In the genomic region with DNA sequence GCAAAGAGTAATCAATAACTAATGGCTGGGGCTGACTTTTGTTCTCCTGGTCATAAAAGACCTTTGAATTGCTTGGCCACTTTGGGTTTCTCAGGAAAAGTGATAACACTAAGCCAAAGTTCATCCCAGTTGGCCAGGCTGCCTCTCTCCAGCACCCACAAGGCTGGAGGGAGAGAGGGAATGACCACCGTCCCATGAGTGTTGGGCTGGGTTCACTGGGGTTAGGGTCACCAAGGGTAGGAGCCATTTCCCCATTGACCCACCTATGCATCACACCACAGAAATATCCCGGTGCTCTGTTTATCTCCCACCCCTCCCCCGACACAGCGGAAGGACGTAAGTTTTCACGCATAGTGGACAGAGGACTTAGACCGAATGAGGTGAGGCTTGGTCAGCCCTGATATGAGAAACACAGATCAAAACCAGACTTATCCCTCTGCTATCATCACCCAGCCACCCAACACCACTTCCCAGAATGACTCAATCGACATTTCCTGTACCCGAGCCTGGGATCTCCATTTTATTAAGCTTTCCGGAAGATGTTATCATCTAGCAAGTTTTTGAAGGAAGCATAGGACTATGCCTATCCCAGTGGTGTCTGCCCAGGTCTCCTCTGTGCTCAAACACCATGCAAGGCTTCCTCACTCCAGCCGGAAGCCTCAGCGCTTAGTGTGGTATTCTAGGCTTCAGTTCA, we compare ENCODE assay signal across 1 cellular context.
TF ChIP-seq lines count a peak whose summit lies in the region.

No MANE protein-coding gene starts in this region.

TF ChIP-seq in K562, 482 proteins besides CTCF, POLR2A, EP300 and RAD21 (continued from another document):
- TF ChIP-seq, protein P1, sequence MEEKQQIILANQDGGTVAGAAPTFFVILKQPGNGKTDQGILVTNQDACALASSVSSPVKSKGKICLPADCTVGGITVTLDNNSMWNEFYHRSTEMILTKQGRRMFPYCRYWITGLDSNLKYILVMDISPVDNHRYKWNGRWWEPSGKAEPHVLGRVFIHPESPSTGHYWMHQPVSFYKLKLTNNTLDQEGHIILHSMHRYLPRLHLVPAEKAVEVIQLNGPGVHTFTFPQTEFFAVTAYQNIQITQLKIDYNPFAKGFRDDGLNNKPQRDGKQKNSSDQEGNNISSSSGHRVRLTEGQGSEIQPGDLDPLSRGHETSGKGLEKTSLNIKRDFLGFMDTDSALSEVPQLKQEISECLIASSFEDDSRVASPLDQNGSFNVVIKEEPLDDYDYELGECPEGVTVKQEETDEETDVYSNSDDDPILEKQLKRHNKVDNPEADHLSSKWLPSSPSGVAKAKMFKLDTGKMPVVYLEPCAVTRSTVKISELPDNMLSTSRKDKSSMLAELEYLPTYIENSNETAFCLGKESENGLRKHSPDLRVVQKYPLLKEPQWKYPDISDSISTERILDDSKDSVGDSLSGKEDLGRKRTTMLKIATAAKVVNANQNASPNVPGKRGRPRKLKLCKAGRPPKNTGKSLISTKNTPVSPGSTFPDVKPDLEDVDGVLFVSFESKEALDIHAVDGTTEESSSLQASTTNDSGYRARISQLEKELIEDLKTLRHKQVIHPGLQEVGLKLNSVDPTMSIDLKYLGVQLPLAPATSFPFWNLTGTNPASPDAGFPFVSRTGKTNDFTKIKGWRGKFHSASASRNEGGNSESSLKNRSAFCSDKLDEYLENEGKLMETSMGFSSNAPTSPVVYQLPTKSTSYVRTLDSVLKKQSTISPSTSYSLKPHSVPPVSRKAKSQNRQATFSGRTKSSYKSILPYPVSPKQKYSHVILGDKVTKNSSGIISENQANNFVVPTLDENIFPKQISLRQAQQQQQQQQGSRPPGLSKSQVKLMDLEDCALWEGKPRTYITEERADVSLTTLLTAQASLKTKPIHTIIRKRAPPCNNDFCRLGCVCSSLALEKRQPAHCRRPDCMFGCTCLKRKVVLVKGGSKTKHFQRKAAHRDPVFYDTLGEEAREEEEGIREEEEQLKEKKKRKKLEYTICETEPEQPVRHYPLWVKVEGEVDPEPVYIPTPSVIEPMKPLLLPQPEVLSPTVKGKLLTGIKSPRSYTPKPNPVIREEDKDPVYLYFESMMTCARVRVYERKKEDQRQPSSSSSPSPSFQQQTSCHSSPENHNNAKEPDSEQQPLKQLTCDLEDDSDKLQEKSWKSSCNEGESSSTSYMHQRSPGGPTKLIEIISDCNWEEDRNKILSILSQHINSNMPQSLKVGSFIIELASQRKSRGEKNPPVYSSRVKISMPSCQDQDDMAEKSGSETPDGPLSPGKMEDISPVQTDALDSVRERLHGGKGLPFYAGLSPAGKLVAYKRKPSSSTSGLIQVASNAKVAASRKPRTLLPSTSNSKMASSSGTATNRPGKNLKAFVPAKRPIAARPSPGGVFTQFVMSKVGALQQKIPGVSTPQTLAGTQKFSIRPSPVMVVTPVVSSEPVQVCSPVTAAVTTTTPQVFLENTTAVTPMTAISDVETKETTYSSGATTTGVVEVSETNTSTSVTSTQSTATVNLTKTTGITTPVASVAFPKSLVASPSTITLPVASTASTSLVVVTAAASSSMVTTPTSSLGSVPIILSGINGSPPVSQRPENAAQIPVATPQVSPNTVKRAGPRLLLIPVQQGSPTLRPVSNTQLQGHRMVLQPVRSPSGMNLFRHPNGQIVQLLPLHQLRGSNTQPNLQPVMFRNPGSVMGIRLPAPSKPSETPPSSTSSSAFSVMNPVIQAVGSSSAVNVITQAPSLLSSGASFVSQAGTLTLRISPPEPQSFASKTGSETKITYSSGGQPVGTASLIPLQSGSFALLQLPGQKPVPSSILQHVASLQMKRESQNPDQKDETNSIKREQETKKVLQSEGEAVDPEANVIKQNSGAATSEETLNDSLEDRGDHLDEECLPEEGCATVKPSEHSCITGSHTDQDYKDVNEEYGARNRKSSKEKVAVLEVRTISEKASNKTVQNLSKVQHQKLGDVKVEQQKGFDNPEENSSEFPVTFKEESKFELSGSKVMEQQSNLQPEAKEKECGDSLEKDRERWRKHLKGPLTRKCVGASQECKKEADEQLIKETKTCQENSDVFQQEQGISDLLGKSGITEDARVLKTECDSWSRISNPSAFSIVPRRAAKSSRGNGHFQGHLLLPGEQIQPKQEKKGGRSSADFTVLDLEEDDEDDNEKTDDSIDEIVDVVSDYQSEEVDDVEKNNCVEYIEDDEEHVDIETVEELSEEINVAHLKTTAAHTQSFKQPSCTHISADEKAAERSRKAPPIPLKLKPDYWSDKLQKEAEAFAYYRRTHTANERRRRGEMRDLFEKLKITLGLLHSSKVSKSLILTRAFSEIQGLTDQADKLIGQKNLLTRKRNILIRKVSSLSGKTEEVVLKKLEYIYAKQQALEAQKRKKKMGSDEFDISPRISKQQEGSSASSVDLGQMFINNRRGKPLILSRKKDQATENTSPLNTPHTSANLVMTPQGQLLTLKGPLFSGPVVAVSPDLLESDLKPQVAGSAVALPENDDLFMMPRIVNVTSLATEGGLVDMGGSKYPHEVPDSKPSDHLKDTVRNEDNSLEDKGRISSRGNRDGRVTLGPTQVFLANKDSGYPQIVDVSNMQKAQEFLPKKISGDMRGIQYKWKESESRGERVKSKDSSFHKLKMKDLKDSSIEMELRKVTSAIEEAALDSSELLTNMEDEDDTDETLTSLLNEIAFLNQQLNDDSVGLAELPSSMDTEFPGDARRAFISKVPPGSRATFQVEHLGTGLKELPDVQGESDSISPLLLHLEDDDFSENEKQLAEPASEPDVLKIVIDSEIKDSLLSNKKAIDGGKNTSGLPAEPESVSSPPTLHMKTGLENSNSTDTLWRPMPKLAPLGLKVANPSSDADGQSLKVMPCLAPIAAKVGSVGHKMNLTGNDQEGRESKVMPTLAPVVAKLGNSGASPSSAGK (IDR thresholded peaks at IDR 0.05): no peak
- TF ChIP-seq, protein P2, sequence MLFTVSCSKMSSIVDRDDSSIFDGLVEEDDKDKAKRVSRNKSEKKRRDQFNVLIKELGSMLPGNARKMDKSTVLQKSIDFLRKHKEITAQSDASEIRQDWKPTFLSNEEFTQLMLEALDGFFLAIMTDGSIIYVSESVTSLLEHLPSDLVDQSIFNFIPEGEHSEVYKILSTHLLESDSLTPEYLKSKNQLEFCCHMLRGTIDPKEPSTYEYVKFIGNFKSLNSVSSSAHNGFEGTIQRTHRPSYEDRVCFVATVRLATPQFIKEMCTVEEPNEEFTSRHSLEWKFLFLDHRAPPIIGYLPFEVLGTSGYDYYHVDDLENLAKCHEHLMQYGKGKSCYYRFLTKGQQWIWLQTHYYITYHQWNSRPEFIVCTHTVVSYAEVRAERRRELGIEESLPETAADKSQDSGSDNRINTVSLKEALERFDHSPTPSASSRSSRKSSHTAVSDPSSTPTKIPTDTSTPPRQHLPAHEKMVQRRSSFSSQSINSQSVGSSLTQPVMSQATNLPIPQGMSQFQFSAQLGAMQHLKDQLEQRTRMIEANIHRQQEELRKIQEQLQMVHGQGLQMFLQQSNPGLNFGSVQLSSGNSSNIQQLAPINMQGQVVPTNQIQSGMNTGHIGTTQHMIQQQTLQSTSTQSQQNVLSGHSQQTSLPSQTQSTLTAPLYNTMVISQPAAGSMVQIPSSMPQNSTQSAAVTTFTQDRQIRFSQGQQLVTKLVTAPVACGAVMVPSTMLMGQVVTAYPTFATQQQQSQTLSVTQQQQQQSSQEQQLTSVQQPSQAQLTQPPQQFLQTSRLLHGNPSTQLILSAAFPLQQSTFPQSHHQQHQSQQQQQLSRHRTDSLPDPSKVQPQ (CRISPR knock-in tag; IDR thresholded peaks at IDR 0.05; ENCODE audit: borderline replicate concordance): no peak
- no peak for TF ChIP-seq ZNF444 (CRISPR knock-in tag; IDR thresholded peaks at IDR 0.05)
- TF ChIP-seq ZNF184 (CRISPR knock-in tag; IDR thresholded peaks at IDR 0.05): no peak
- peak; percentile 90 for TF ChIP-seq TAL1 (IDR thresholded peaks at IDR 0.05)
- TF ChIP-seq, protein P3, sequence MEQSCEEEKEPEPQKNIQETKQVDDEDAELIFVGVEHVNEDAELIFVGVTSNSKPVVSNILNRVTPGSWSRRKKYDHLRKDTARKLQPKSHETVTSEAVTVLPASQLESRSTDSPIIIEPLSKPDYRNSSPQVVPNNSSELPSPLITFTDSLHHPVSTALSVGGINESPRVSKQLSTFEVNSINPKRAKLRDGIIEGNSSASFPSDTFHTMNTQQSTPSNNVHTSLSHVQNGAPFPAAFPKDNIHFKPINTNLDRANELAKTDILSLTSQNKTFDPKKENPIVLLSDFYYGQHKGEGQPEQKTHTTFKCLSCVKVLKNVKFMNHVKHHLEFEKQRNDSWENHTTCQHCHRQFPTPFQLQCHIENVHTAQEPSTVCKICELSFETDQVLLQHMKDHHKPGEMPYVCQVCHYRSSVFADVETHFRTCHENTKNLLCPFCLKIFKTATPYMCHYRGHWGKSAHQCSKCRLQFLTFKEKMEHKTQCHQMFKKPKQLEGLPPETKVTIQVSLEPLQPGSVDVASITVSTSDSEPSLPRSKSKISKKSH (CRISPR knock-in tag; IDR thresholded peaks at IDR 0.05): no peak
- TF ChIP-seq, protein P4, sequence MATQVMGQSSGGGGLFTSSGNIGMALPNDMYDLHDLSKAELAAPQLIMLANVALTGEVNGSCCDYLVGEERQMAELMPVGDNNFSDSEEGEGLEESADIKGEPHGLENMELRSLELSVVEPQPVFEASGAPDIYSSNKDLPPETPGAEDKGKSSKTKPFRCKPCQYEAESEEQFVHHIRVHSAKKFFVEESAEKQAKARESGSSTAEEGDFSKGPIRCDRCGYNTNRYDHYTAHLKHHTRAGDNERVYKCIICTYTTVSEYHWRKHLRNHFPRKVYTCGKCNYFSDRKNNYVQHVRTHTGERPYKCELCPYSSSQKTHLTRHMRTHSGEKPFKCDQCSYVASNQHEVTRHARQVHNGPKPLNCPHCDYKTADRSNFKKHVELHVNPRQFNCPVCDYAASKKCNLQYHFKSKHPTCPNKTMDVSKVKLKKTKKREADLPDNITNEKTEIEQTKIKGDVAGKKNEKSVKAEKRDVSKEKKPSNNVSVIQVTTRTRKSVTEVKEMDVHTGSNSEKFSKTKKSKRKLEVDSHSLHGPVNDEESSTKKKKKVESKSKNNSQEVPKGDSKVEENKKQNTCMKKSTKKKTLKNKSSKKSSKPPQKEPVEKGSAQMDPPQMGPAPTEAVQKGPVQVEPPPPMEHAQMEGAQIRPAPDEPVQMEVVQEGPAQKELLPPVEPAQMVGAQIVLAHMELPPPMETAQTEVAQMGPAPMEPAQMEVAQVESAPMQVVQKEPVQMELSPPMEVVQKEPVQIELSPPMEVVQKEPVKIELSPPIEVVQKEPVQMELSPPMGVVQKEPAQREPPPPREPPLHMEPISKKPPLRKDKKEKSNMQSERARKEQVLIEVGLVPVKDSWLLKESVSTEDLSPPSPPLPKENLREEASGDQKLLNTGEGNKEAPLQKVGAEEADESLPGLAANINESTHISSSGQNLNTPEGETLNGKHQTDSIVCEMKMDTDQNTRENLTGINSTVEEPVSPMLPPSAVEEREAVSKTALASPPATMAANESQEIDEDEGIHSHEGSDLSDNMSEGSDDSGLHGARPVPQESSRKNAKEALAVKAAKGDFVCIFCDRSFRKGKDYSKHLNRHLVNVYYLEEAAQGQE (CRISPR knock-in tag; IDR thresholded peaks at IDR 0.05; ENCODE audit: low read depth): no peak
- no peak for TF ChIP-seq MAFF (IDR thresholded peaks at IDR 0.05; ENCODE audit: low read length)
- no peak for TF ChIP-seq HLTF (IDR thresholded peaks at IDR 0.05)
- TF ChIP-seq, protein P5, sequence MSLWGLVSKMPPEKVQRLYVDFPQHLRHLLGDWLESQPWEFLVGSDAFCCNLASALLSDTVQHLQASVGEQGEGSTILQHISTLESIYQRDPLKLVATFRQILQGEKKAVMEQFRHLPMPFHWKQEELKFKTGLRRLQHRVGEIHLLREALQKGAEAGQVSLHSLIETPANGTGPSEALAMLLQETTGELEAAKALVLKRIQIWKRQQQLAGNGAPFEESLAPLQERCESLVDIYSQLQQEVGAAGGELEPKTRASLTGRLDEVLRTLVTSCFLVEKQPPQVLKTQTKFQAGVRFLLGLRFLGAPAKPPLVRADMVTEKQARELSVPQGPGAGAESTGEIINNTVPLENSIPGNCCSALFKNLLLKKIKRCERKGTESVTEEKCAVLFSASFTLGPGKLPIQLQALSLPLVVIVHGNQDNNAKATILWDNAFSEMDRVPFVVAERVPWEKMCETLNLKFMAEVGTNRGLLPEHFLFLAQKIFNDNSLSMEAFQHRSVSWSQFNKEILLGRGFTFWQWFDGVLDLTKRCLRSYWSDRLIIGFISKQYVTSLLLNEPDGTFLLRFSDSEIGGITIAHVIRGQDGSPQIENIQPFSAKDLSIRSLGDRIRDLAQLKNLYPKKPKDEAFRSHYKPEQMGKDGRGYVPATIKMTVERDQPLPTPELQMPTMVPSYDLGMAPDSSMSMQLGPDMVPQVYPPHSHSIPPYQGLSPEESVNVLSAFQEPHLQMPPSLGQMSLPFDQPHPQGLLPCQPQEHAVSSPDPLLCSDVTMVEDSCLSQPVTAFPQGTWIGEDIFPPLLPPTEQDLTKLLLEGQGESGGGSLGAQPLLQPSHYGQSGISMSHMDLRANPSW (CRISPR knock-in tag; IDR thresholded peaks at IDR 0.05): no peak
- peak; percentile 96 for TF ChIP-seq CBFA2T3 (IDR thresholded peaks at IDR 0.05)
- TF ChIP-seq BRD9 (IDR thresholded peaks at IDR 0.05; ENCODE audit: low read depth, partially characterized antibody): peak; percentile 79
- TF ChIP-seq TCF3 (CRISPR knock-in tag; IDR thresholded peaks at IDR 0.05): peak; percentile 96
- TF ChIP-seq LARP7 (IDR thresholded peaks at IDR 0.05): no peak
- no peak for TF ChIP-seq SRF (CRISPR knock-in tag; IDR thresholded peaks at IDR 0.05)
